ENCODE assay signal across 10 cellular contexts in the genomic region with DNA sequence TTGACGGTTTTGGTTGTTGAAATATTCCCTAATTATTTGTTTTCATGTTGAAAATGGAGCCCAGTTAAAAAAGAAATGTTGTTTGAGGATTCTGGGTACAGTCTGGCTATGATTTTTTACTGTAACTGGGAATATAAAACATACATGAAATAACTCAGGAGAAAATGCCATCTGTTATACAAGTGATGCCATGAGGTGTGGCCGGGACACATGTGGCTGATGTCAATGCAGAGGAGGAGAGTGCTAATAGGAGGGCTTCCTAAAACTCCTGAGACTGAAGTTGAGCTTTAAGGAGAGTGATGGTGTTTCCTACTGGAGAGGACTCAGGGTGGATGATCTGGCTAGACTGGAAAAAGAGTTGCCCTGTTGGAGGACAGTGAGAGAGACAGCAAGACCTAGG.
"Had no signal": no experiment of that assay in that cellular context is flagged by ENCODE, and none has a peak within 500 bp of the region (broad histone marks: within the 10 kb centered on the region; RNA-seq: fewer than 3 reads in every experiment).

No MANE protein-coding gene starts in this region.

- H3K27me3 Mint-ChIP-seq: naive B cell had no signal

- ATAC-seq: activated CD4-positive, CD25-positive, alpha-beta regulatory T cell treated with anti-CD3 and anti-CD28 coated beads, Interleukin-2, amount 50 U/mL, for 24 hours; activated T-cell treated with anti-CD3 and anti-CD28 coated beads, Interleukin-2, amount 50 U/mL, for 72 hours; left colon had no signal

- H3K27ac Mint-ChIP-seq: activated naive CD4-positive, alpha-beta T cell treated with anti-CD3 and anti-CD28 coated beads for 36 hours; activated T-cell treated with anti-CD3 and anti-CD28 coated beads, Interleukin-2, amount 50 U/mL, for 72 hours; T-helper 2 cell treated with Interferon-gamma antibody and Interleukin-4, amounts not matched to agents 5 μg/mL and 100 μg/mL, for 36 hours had no signal

- H3K4me3 ChIP-seq: lung had no signal

- DNase-seq: activated naive CD4-positive, alpha-beta T cell treated with anti-CD3 and anti-CD28 coated beads for 36 hours; activated T-cell treated with anti-CD3 and anti-CD28 coated beads, Interleukin-2, amount 50 U/mL, for 72 hours; anterior cingulate cortex; foreskin melanocyte; left colon; naive B cell; stimulated activated CD4-positive, alpha-beta T cell treated with anti-CD3 and anti-CD28 coated beads, Interleukin-4, amount 100 ng/mL, for 1 hour had no signal

- H3K9me3 Mint-ChIP-seq: activated naive CD4-positive, alpha-beta T cell treated with anti-CD3 and anti-CD28 coated beads for 36 hours; activated T-cell treated with anti-CD3 and anti-CD28 coated beads, Interleukin-2, amount 50 U/mL, for 72 hours; naive B cell; T-helper 2 cell treated with Interferon-gamma antibody and Interleukin-4, amounts not matched to agents 5 μg/mL and 100 μg/mL, for 36 hours had no signal

- H3K4me3 Mint-ChIP-seq: activated naive CD4-positive, alpha-beta T cell treated with anti-CD3 and anti-CD28 coated beads for 36 hours; activated T-cell treated with anti-CD3 and anti-CD28 coated beads, Interleukin-2, amount 50 U/mL, for 72 hours; naive B cell; T-helper 2 cell treated with Interferon-gamma antibody and Interleukin-4, amounts not matched to agents 5 μg/mL and 100 μg/mL, for 36 hours had no signal
